ENCODE assay signal across 36 cellular contexts in the genomic region with DNA sequence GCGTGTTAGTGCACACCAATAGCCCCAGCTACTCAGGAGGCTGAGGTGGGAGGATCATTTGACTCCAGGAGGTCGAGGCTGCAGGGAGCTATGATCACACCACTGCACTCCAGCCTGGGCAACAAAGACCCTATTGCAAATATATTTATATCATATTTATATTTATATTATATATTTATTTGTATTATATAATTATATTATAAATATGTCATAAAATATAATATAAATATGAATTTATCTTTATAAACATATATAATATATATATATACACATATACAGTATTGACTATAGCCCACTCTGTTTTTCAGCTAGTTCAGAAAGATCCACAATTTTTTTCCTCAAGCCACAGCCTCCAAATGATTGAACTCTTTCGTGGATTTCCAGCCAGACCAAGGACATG. TPM values are rescaled to one million over a fixed set of nuclear protein-coding genes. Genes with fewer than 3 reads are reported as not detected.
"Had no signal": no experiment of that assay in that cellular context is flagged by ENCODE, and none has a peak within 500 bp of the region (broad histone marks: within the 10 kb centered on the region; RNA-seq: fewer than 3 reads in every experiment).

No MANE protein-coding gene starts in this region.

- DNase-seq: Karpas-422, Kasumi-1, MG63, MM.1S, MV-4-11, NCI-H1048, NCI-H1092, NCI-H1092 treated with DMSO at 0.1 percent for 48 hours, NCI-H1105, NCI-H1105 treated with DMSO at 0.1 percent for 48 hours, NCI-H1417, NCI-H1417 treated with DMSO at 0.1 percent for 48 hours, NCI-H1436, NCI-H1436 treated with DMSO at 0.1 percent for 48 hours, NCI-H146, NCI-H1694, NCI-H1694 treated with DMSO at 0.1 percent for 48 hours, NCI-H187, NCI-H187 treated with DMSO at 0.1 percent for 48 hours, NCI-H1930, NCI-H2029, NCI-H2029 treated with DMSO at 0.1 percent for 48 hours, NCI-H2081, NCI-H2081 treated with DMSO at 0.1 percent for 48 hours, NCI-H2107, NCI-H2171, NCI-H2171 treated with DMSO at 0.1 percent for 48 hours, NCI-H2227 treated with DMSO at 0.1 percent for 48 hours, NCI-H345, NCI-H446, NCI-H446 treated with DMSO at 0.1 percent for 48 hours, NCI-H510A, NCI-H510A treated with DMSO at 0.1 percent for 48 hours had no signal

RNA-seq across cellular contexts. Expression of gene MYL10, which starts 45.3 kb away (rescaled TPM):
- total RNA-seq: M059J, MCF 10A, NCI-H460 had no signal
